ENCODE assay signal across 11 cellular contexts in genomic region chr10:109205929-109206585, GRCh38.
DNase-seq lines count a peak whose midpoint lies in the region; ATAC-seq and TF ChIP-seq lines count a peak whose summit lies in the region.
"Had no signal": no experiment of that assay in that cellular context is flagged by ENCODE, and none has a peak within 500 bp of the region (broad histone marks: within the 10 kb centered on the region; RNA-seq: fewer than 3 reads in every experiment).

No MANE protein-coding gene starts in this region.

- no peak for TF ChIP-seq CTCF in RWPE2 (IDR thresholded peaks at IDR 0.05; ENCODE audit: poor library complexity, severe bottlenecking)
- TF ChIP-seq CTCF in fibroblast of mammary gland (conservative IDR thresholded peaks at IDR 0.05; ENCODE audit: control insufficient read depth, insufficient read depth, low read depth, low read length), result no peak
- TF ChIP-seq CTCF in smooth muscle cell (IDR thresholded peaks at IDR 0.05; ENCODE audit: borderline replicate concordance, insufficient read depth, poor library complexity, severe bottlenecking), result no peak

- H3K9me3 ChIP-seq in RWPE2 (ENCODE audit: severe bottlenecking), result no peaks in the 10 kb centered on the region
- H3K9me3 ChIP-seq in smooth muscle cell (replicated peaks; ENCODE audit: low read depth), result no peaks in the 10 kb centered on the region

- no peaks in the 10 kb centered on the region for H3K27me3 ChIP-seq in RWPE2 (ENCODE audit: insufficient read depth, poor library complexity, severe bottlenecking)
- no peaks in the 10 kb centered on the region for H3K27me3 ChIP-seq in smooth muscle cell (ENCODE audit: low read depth)

- 39% methylated on average over 3 of the region's 3 CpGs for WGBS in smooth muscle cell (ENCODE audit: low lambda C conversion rate)

- H3K9ac ChIP-seq in smooth muscle cell (ENCODE audit: low read depth), result peak overlapping the region; percentile 30

- H3F3A ChIP-seq in smooth muscle cell (ENCODE audit: low read depth), result no peaks in the 10 kb centered on the region

- H3K36me3 ChIP-seq in RWPE2 (ENCODE audit: low read depth) (no peaks in the 10 kb centered on the region), smooth muscle cell (ENCODE audit: low read depth) (no peaks in the 10 kb centered on the region)

- DNase-seq in H4 (ENCODE audit: low spot score) (peak; percentile 44), RWPE2 (ENCODE audit: low spot score) (no peak), fibroblast of mammary gland (ENCODE audit: low read depth) (peak; percentile 84), smooth muscle cell (lab: John Stamatoyannopoulos, UW; ENCODE audit: unreplicated experiment) (no peak), ureter (ENCODE audit: low spot score) (no peak)
- DNase-seq: activated CD8-positive, alpha-beta memory T cell treated with anti-CD3 and anti-CD28 coated beads, Interleukin-2, amount 50 U/mL, for 4 hours; amygdala; DMS79 had no signal

- H3K79me2 ChIP-seq in smooth muscle cell (ENCODE audit: low read depth), result no peaks in the 10 kb centered on the region

- H3K27ac ChIP-seq in RWPE2 (ENCODE audit: poor library complexity, severe bottlenecking) (peak overlapping the region; percentile 39), smooth muscle cell (ENCODE audit: low read depth) (peak overlapping the region; percentile 90)

- H4K20me1 ChIP-seq in smooth muscle cell (ENCODE audit: low read depth), result no peaks in the 10 kb centered on the region

- H3K4me1 ChIP-seq in RWPE2 (ENCODE audit: insufficient read depth, poor library complexity, severe bottlenecking) (no peaks in the 10 kb centered on the region), smooth muscle cell (ENCODE audit: low read depth) (no peaks in the 10 kb centered on the region)

- peak overlapping the region; percentile 49 for H3K4me2 ChIP-seq in smooth muscle cell

- H2AFZ ChIP-seq in smooth muscle cell (ENCODE audit: low read depth), result peak overlapping the region; percentile 47

- ATAC-seq in RWPE2 (ENCODE audit: low read depth) (peak; percentile 71), HG03095 (IDR thresholded peaks at IDR 0.05; ENCODE audit: unreplicated experiment) (no peak), HG03175 (IDR thresholded peaks at IDR 0.05; ENCODE audit: unreplicated experiment) (no peak)
- ATAC-seq: stimulated activated effector memory CD8-positive, alpha-beta T cell treated with anti-CD3 and anti-CD28 coated beads, Interleukin-12 subunit alpha, Interleukin-12 subunit beta, amount 100 ng/mL, for 72 hours had no signal

- H3K4me3 ChIP-seq in RWPE2 (ENCODE audit: severe bottlenecking) (no peak overlapping the region), fibroblast of mammary gland (ENCODE audit: control insufficient read depth, low read depth, low read length) (no peak overlapping the region), smooth muscle cell (no peak overlapping the region)

Comparison
In these comparisons a context has a peak if more than half of its experiments do, and no peak if none do; other contexts are left out.
1. DNase-seq: peak in H4 (single experiment) and fibroblast of mammary gland (single experiment); none in RWPE2 (single experiment), smooth muscle cell (single experiment) and ureter (single experiment).